ENCODE assay signal across 1 cellular context in genomic region chr2:63886445-63886844, GRCh38.
TF ChIP-seq lines count a peak whose summit lies in the region.

No MANE protein-coding gene starts in this region.

TF ChIP-seq in GM23338, 12 proteins besides CTCF, POLR2A, EP300 and RAD21:
- TF ChIP-seq ZNF462 (CRISPR knock-in tag; IDR thresholded peaks at IDR 0.05), result no peak
